ENCODE assay signal across 15 cellular contexts in the genomic region with DNA sequence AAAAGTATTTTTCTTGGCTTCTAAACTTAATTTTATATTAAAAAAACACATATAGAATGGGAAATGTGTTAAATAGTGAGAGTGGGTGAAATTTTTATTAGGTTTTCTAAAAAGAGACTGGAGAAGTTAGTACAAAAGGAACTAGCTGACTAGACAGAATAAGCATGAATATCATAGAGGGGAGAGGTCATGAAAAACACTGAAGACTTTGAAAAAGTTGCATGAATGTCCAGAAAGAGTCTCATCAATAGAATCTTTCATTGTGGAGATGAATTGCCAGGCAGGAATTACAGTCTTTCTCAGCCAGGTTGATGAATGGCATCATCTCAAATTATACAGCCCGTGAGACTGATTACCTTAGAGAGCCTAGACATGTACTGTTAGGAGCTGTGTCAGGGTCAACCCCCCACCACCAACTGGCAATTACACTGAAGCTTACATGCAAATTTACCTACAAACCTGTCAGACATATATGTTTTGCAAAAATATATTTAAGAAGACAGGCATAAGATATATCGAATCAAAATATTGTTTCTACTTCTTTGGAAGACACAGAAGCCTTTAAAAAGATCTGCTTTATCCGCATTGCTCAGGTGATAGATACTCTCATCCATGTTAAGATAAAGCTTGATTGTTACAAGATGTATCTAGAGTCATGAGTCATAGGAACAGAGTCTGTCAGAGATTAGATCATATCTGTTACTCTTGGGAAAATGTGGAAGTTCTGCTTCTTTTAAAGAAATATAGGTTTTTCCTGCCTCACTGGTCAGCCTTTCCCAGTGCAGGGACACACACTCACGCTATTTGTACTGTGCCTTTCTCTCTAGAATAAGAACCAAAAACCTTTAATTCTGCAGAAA. TPM values are rescaled to one million over a fixed set of nuclear protein-coding genes. Genes with fewer than 3 reads are reported as not detected.
DNase-seq lines count a peak whose midpoint lies in the region; ATAC-seq, FAIRE-seq and TF ChIP-seq lines count a peak whose summit lies in the region.
"Had no signal": no experiment of that assay in that cellular context is flagged by ENCODE, and none has a peak within 500 bp of the region (broad histone marks: within the 10 kb centered on the region; RNA-seq: fewer than 3 reads in every experiment).

No MANE protein-coding gene starts in this region.

- no peaks in the 10 kb centered on the region for H3K9me3 Mint-ChIP-seq in astrocyte (ENCODE audit: unreplicated experiment)
- no peaks in the 10 kb centered on the region for H3K9me3 Mint-ChIP-seq in activated T-cell treated with anti-CD3 and anti-CD28 coated beads, Interleukin-2, amount 50 U/mL, for 24 hours
- no peaks in the 10 kb centered on the region for H3K9me3 Mint-ChIP-seq in stimulated activated memory B cell treated with anti-CD40 and anti-IgM and Interleukin-4, amounts not matched to agents 10 μg/mL and 1 μg/mL and 100 μg/mL, for 72 hours
- H3K9me3 Mint-ChIP-seq in natural killer cell, result no peaks in the 10 kb centered on the region
- H3K9me3 Mint-ChIP-seq: central memory CD8-positive, alpha-beta T cell; memory B cell; WTC11 had no signal

- H3K79me2 ChIP-seq in ACC112 (ENCODE audit: control insufficient read depth, insufficient read depth, low read length, unreplicated experiment) (no peaks in the 10 kb centered on the region), astrocyte (ENCODE audit: insufficient read depth, low read length) (no peaks in the 10 kb centered on the region)

- no peak for ATAC-seq in stimulated activated memory B cell treated with anti-CD40 and anti-IgM and Interleukin-4, amounts not matched to agents 10 μg/mL and 1 μg/mL and 100 μg/mL, for 72 hours
- ATAC-seq in GM18520 (IDR thresholded peaks at IDR 0.05; ENCODE audit: unreplicated experiment), result no peak
- no peak for ATAC-seq in natural killer cell
- ATAC-seq: WTC11 had no signal

- TF ChIP-seq CTCF in astrocyte (IDR thresholded peaks at IDR 0.05; ENCODE audit: insufficient read depth, low read depth, low read length), result no peak
- TF ChIP-seq CTCF in natural killer cell (IDR thresholded peaks at IDR 0.05), result no peak

- in situ Hi-C loops in KBM-7 (cut with MboI; ENCODE audit: low pct_unique_long_range_greater_than_20kb, low sequenced_read_pairs), result no loop called here

- H3K27ac ChIP-seq in ACC112 (ENCODE audit: low read depth, low read length), result peak overlapping the region; percentile 63
- peak overlapping the region; percentile 26 for H3K27ac ChIP-seq in astrocyte (ENCODE audit: low read depth, low read length)
- H3K27ac ChIP-seq: thoracic aorta had no signal

- H3K4me1 ChIP-seq in ACC112 (ENCODE audit: control insufficient read depth, insufficient read depth, low read length, unreplicated experiment), result peaks cover 22% of the 10 kb centered on the region
- peaks cover 13% of the 10 kb centered on the region for H3K4me1 ChIP-seq in astrocyte (ENCODE audit: insufficient read depth, low read length)

- H3K36me3 Mint-ChIP-seq in astrocyte (ENCODE audit: low read depth, unreplicated experiment) (peaks cover 2% of the 10 kb centered on the region), natural killer cell (no peaks in the 10 kb centered on the region)
- no peaks in the 10 kb centered on the region for H3K36me3 Mint-ChIP-seq in activated T-cell treated with anti-CD3 and anti-CD28 coated beads, Interleukin-2, amount 50 U/mL, for 24 hours (ENCODE audit: low read depth)
- no peaks in the 10 kb centered on the region for H3K36me3 Mint-ChIP-seq in stimulated activated memory B cell treated with anti-CD40 and anti-IgM and Interleukin-4, amounts not matched to agents 10 μg/mL and 1 μg/mL and 100 μg/mL, for 72 hours
- H3K36me3 Mint-ChIP-seq: memory B cell, WTC11 had no signal

- H2AFZ ChIP-seq in ACC112 (ENCODE audit: low read length, unreplicated experiment) (no peak overlapping the region), astrocyte (ENCODE audit: low read depth, low read length) (no peak overlapping the region)

- no peak for FAIRE-seq in astrocyte (lab: Jason Lieb, UNC)

- no peaks in the 10 kb centered on the region for H3K27me3 Mint-ChIP-seq in astrocyte (ENCODE audit: low read depth, unreplicated experiment)
- peaks cover 11% of the 10 kb centered on the region for H3K27me3 Mint-ChIP-seq in activated T-cell treated with anti-CD3 and anti-CD28 coated beads, Interleukin-2, amount 50 U/mL, for 24 hours
- peaks cover 12% of the 10 kb centered on the region for H3K27me3 Mint-ChIP-seq in stimulated activated memory B cell treated with anti-CD40 and anti-IgM and Interleukin-4, amounts not matched to agents 10 μg/mL and 1 μg/mL and 100 μg/mL, for 72 hours
- H3K27me3 Mint-ChIP-seq in natural killer cell (ENCODE audit: low read depth in 2 of 2), result peaks cover 0 to 18% of the 10 kb centered on the region in 2 donors
- H3K27me3 Mint-ChIP-seq: memory B cell had no signal

- peak overlapping the region; percentile 44 for H3K4me2 ChIP-seq in astrocyte (ENCODE audit: low read length)

- H3K27me3 ChIP-seq in ACC112 (ENCODE audit: insufficient read depth, low read length) (no peaks in the 10 kb centered on the region), astrocyte (ENCODE audit: insufficient read depth, low read length) (no peaks in the 10 kb centered on the region)

- H3K4me1 Mint-ChIP-seq in astrocyte (ENCODE audit: low read depth, unreplicated experiment) (peaks cover 12% of the 10 kb centered on the region), natural killer cell (no peaks in the 10 kb centered on the region)
- no peaks in the 10 kb centered on the region for H3K4me1 Mint-ChIP-seq in activated T-cell treated with anti-CD3 and anti-CD28 coated beads, Interleukin-2, amount 50 U/mL, for 24 hours (ENCODE audit: low read depth)
- H3K4me1 Mint-ChIP-seq in stimulated activated memory B cell treated with anti-CD40 and anti-IgM and Interleukin-4, amounts not matched to agents 10 μg/mL and 1 μg/mL and 100 μg/mL, for 72 hours, result no peaks in the 10 kb centered on the region
- H3K4me1 Mint-ChIP-seq: central memory CD8-positive, alpha-beta T cell; memory B cell; WTC11 had no signal

- DNase-seq in KBM-7, result peak; percentile 28
- DNase-seq in astrocyte (ENCODE audit: low read depth), result peak; percentile 52
- DNase-seq in iris pigment epithelial cell (ENCODE audit: low read depth), result peak; percentile 69
- no peak for DNase-seq in activated T-cell treated with anti-CD3 and anti-CD28 coated beads, Interleukin-2, amount 50 U/mL, for 24 hours
- DNase-seq in natural killer cell, result no peak
- DNase-seq: activated naive CD4-positive, alpha-beta T cell treated with Interleukin-2 at 50 U/mL for 16 hours; DMS153; MV-4-11 had no signal

- no peak overlapping the region for H3K4me3 Mint-ChIP-seq in astrocyte (ENCODE audit: unreplicated experiment)
- no peak overlapping the region for H3K4me3 Mint-ChIP-seq in activated T-cell treated with anti-CD3 and anti-CD28 coated beads, Interleukin-2, amount 50 U/mL, for 24 hours
- H3K4me3 Mint-ChIP-seq in stimulated activated memory B cell treated with anti-CD40 and anti-IgM and Interleukin-4, amounts not matched to agents 10 μg/mL and 1 μg/mL and 100 μg/mL, for 72 hours, result no peak overlapping the region
- no peak overlapping the region for H3K4me3 Mint-ChIP-seq in natural killer cell
- H3K4me3 Mint-ChIP-seq: central memory CD8-positive, alpha-beta T cell; memory B cell; WTC11 had no signal

- no peak overlapping the region for H3K9ac ChIP-seq in astrocyte (ENCODE audit: low read length)

- H3K36me3 ChIP-seq in ACC112 (ENCODE audit: insufficient read depth, low read length) (no peaks in the 10 kb centered on the region), astrocyte (ENCODE audit: insufficient read depth, low read length) (no peaks in the 10 kb centered on the region)
- H3K36me3 ChIP-seq: thoracic aorta had no signal

- H4K20me1 ChIP-seq in astrocyte (ENCODE audit: insufficient read depth, low read length), result no peaks in the 10 kb centered on the region

- intact Hi-C loops in natural killer cell (cut with micrococcal nuclease), result no loop called here

- H3K4me3 ChIP-seq in ACC112 (ENCODE audit: low read depth, low read length) (peak overlapping the region; percentile 18; the same call in 1 of the 2 replicates), astrocyte (ENCODE audit: insufficient read depth, low read depth, low read length) (no peak overlapping the region)
- H3K4me3 ChIP-seq: thoracic aorta had no signal

- peak overlapping the region; percentile 0 for H3K27ac Mint-ChIP-seq in astrocyte (ENCODE audit: unreplicated experiment)
- H3K27ac Mint-ChIP-seq in activated T-cell treated with anti-CD3 and anti-CD28 coated beads, Interleukin-2, amount 50 U/mL, for 24 hours, result no peak overlapping the region
- no peak overlapping the region for H3K27ac Mint-ChIP-seq in stimulated activated memory B cell treated with anti-CD40 and anti-IgM and Interleukin-4, amounts not matched to agents 10 μg/mL and 1 μg/mL and 100 μg/mL, for 72 hours
- H3K27ac Mint-ChIP-seq in natural killer cell, result no peak overlapping the region
- H3K27ac Mint-ChIP-seq: memory B cell, WTC11 had no signal

- H3K9me3 ChIP-seq in astrocyte (ENCODE audit: insufficient read depth, low read depth, low read length), result no peaks in the 10 kb centered on the region
- H3K9me3 ChIP-seq: thoracic aorta had no signal

RNA-seq across cellular contexts. Expression of a gene that starts 34.8 kb away (rescaled TPM):
- total RNA-seq in astrocyte (172 and 179 TPM in 2 replicates), natural killer cell (1 to 10 TPM; 3.4 to 4.9 (median 4.8) TPM)

Comparison
In these comparisons a context has a peak if more than half of its experiments do, and no peak if none do; other contexts are left out.
1. DNase-seq: peak in KBM-7 (single experiment), astrocyte (single experiment) and iris pigment epithelial cell (single experiment); none in activated T-cell treated with anti-CD3 and anti-CD28 coated beads, Interleukin-2, amount 50 U/mL, for 24 hours (single experiment) and natural killer cell (single experiment).
2. RNA of a gene that starts 34.8 kb away (total RNA-seq): 172 to 179 TPM in astrocyte; 3.4 to 4.9 TPM in natural killer cell; every median in the first group is over 10 times any median in the second.